In the genomic region with DNA sequence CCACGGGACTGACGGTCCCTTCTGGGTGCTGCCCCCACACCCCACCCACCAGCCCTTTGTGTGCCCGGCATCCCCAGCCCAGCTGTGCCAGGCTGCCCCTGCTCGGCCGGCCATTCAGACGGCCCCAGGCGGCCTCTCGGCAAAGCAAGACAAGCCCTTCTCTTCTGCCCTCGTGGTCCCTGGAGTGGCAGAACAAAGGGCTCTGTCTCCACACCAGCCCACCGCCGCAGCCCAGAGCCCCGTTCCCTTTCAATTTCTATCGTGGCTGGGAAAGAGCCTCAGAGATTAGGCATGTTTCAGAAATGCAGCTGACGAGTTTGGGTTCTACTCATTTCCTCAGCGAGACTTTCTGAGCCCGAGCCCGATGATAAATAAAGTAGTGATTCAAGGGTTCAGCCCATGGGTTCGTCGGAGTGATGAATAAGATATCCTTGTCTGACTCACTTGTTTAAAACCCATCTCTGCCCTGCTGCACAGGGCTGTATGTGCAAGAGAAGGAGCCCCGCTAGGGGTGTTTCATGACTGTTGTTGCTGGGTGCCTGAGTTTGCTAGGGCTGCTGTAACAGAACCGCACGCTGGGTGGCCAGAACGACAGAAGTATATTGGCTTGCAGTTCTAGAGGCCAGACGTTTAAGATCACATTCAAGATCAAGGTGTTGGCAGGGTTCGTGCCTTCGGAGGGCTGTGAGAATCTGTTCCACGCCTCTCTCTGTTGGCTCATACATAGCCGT, we compare ENCODE assay signal across 8 cellular contexts.
A peak's percentile ranks its signal among the peaks of the same experiment; 100 is the strongest.
DNase-seq lines count a peak whose midpoint lies in the region; ATAC-seq and TF ChIP-seq lines count a peak whose summit lies in the region.

No MANE protein-coding gene starts in this region.

- H3K4me3 ChIP-seq in KMS-11 (IDR thresholded peaks at IDR 0.05; ENCODE audit: insufficient read depth, low read depth, low read length): no peak overlapping the region

- 0 out of 2 replicates have a peak overlapping the region, but pooled peaks have one; percentile 35 for H2AFZ ChIP-seq in KMS-11 (ENCODE audit: low read depth)

- peak; percentile 57 for DNase-seq in activated CD4-positive, alpha-beta T cell treated with anti-CD3 and anti-CD28 coated beads, Interleukin-2, amount 50 U/mL, for 1 hour
- DNase-seq in dedifferentiated amniotic fluid mesenchymal stem cell (ENCODE audit: extremely low spot score) (peak; percentile 96), medulla oblongata (ENCODE audit: extremely low spot score) (peak; percentile 88), NCI-H1417 treated with DMSO at 0.1 percent for 48 hours (lab: John Stamatoyannopoulos, UW) (no peak), NCI-H187 treated with DMSO at 0.1 percent for 48 hours (lab: John Stamatoyannopoulos, UW) (no peak)
- peak; percentile 48 to 73 (median 66) for DNase-seq in stimulated activated CD4-positive, alpha-beta T cell treated with anti-CD3 and anti-CD28 coated beads, TNF-alpha, amount 100 ng/mL, for 24 hours (ENCODE audit: low read depth in 3 of 3)

- peak overlapping the region; percentile 78 for H3K27ac ChIP-seq in KMS-11

- peak overlapping the region; percentile 67; the same call in 1 of the 2 replicates for H3K9ac ChIP-seq in KMS-11

- ATAC-seq in GM18858 (IDR thresholded peaks at IDR 0.05; ENCODE audit: unreplicated experiment): peak; percentile 37

- H3K4me2 ChIP-seq in KMS-11: peak overlapping the region; percentile 96

- no peaks in the 10 kb centered on the region for H3K27me3 ChIP-seq in KMS-11 (ENCODE audit: insufficient read depth, low read depth)

- TF ChIP-seq CTCF in KMS-11 (conservative IDR thresholded peaks at IDR 0.05; ENCODE audit: low read depth, low read length): peak; percentile 24; the same call in 1 of the 2 replicates

- no peaks in the 10 kb centered on the region for H3K36me3 ChIP-seq in KMS-11 (ENCODE audit: insufficient read depth)

- peaks cover 30% of the 10 kb centered on the region for H3K79me2 ChIP-seq in KMS-11 (ENCODE audit: insufficient read depth, low read depth)

- H3K4me1 ChIP-seq in KMS-11 (ENCODE audit: low read depth, poor library complexity, severe bottlenecking): peaks cover 30% of the 10 kb centered on the region

- H4K20me1 ChIP-seq in KMS-11 (ENCODE audit: insufficient read depth): no peaks in the 10 kb centered on the region

Comparison
In these comparisons a context has a peak if more than half of its experiments do, and no peak if none do; other contexts are left out.
1. DNase-seq: peak in activated CD4-positive, alpha-beta T cell treated with anti-CD3 and anti-CD28 coated beads, Interleukin-2, amount 50 U/mL, for 1 hour (single experiment), dedifferentiated amniotic fluid mesenchymal stem cell (single experiment), medulla oblongata (single experiment) and stimulated activated CD4-positive, alpha-beta T cell treated with anti-CD3 and anti-CD28 coated beads, TNF-alpha, amount 100 ng/mL, for 24 hours (3 of 3); none in NCI-H1417 treated with DMSO at 0.1 percent for 48 hours (single experiment) and NCI-H187 treated with DMSO at 0.1 percent for 48 hours (single experiment).